Comparison of ENCODE assay signal across 9 cellular contexts in the genomic region with DNA sequence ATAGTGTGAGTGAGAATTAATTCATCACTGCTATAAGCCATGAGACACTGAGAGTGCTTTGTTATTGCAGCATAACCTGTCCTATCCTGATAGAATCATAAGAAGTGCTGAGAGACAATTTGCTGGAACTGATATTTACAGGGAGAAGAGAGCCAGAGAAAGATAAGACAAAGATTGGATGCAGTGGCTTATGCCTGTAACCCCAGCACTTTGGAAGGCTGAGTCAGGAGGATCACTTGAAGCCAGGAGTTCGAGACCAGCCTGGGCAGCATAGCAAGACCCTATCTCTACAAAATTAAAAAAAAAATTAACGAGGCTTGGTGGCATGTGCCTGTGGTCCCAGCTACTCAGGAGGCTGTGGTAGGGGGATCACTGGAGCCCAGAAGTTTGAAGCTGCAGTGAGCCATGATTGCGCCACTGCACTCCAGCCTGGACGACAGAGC. TPM values are rescaled to one million over a fixed set of nuclear protein-coding genes. Genes with fewer than 3 reads are reported as not detected.
DNase-seq lines count a peak whose midpoint lies in the region; ATAC-seq and TF ChIP-seq lines count a peak whose summit lies in the region.
"Had no signal": no experiment of that assay in that cellular context is flagged by ENCODE, and none has a peak within 500 bp of the region (broad histone marks: within the 10 kb centered on the region; RNA-seq: fewer than 3 reads in every experiment).

No MANE protein-coding gene starts in this region.

- peak overlapping the region; percentile 68 for H3K9ac ChIP-seq in Loucy (ENCODE audit: low read depth, low read length, poor library complexity, severe bottlenecking)
- no peak overlapping the region for H3K9ac ChIP-seq in neuronal stem cell (ENCODE audit: low read depth, low read length, poor library complexity)

- peak overlapping the region; percentile 68 to 91 (median 86) for H3K4me3 Mint-ChIP-seq in CD4-positive, CD25-positive, alpha-beta regulatory T cell
- H3K4me3 Mint-ChIP-seq in chondrocyte (ENCODE audit: unreplicated experiment): no peak overlapping the region

- H4K20me1 ChIP-seq in Loucy (ENCODE audit: insufficient read depth, low read length, poor library complexity, severe bottlenecking) (no peaks in the 10 kb centered on the region), osteoblast (ENCODE audit: insufficient read depth, low read length) (no peaks in the 10 kb centered on the region)

- no peak overlapping the region for H2AK5ac ChIP-seq in neuronal stem cell (ENCODE audit: low read depth, low read length)

- no peaks in the 10 kb centered on the region for H3K9me3 Mint-ChIP-seq in CD4-positive, CD25-positive, alpha-beta regulatory T cell
- H3K9me3 Mint-ChIP-seq in chondrocyte (ENCODE audit: low read depth): no peaks in the 10 kb centered on the region

- H3K27me3 ChIP-seq in CD4-positive, CD25-positive, alpha-beta regulatory T cell (ENCODE audit: control insufficient read depth, insufficient read depth, low read length): no peaks in the 10 kb centered on the region
- H3K27me3 ChIP-seq in Loucy (ENCODE audit: insufficient read depth, low read length, poor library complexity, severe bottlenecking) (no peaks in the 10 kb centered on the region), osteoblast (ENCODE audit: insufficient read depth, low read length) (peaks cover 3% of the 10 kb centered on the region), neuronal stem cell (ENCODE audit: control insufficient read depth in 3 of 3, insufficient read depth in 3 of 3, low read depth in 1 of 3, low read length in 3 of 3) (peaks cover 0 to 29% (median 0%) of the 10 kb centered on the region in 3 experiments)

- peaks cover 14% of the 10 kb centered on the region; the same call in 1 of the 2 replicates for H3F3A ChIP-seq in Loucy (ENCODE audit: low read depth)

- H2BK120ac ChIP-seq in neuronal stem cell (ENCODE audit: low read depth, low read length): no peak overlapping the region

- TF ChIP-seq CTCF in Loucy (conservative IDR thresholded peaks at IDR 0.05; ENCODE audit: low read length) (no peak), chondrocyte (IDR thresholded peaks at IDR 0.05) (no peak), osteoblast (IDR thresholded peaks at IDR 0.05; ENCODE audit: extremely low read depth, low read depth, low read length) (no peak)

- H2BK12ac ChIP-seq in neuronal stem cell (ENCODE audit: low read length): no peak overlapping the region

- no peak for DNase-seq in CD4-positive, CD25-positive, alpha-beta regulatory T cell
- DNase-seq in chondrocyte (ENCODE audit: low spot score) (no peak), osteoblast (ENCODE audit: insufficient read length, low spot score, missing footprints) (no peak), neuronal stem cell (ENCODE audit: low spot score) (no peak), midbrain (lab: John Stamatoyannopoulos, UW) (no peak), NCI-H1694 treated with DMSO at 0.1 percent for 48 hours (lab: John Stamatoyannopoulos, UW) (no peak)
- DNase-seq: mesendoderm had no signal

- H3K79me1 ChIP-seq in neuronal stem cell (ENCODE audit: low read depth, low read length): peaks cover 1% of the 10 kb centered on the region

- H3K79me2 ChIP-seq in Loucy (ENCODE audit: insufficient read depth, low read length): no peaks in the 10 kb centered on the region
- no peaks in the 10 kb centered on the region for H3K79me2 ChIP-seq in osteoblast (ENCODE audit: insufficient read depth, low read length)

- H3K23ac ChIP-seq in neuronal stem cell (ENCODE audit: low read depth, low read length, poor library complexity): no peak overlapping the region

- H3K9me2 ChIP-seq in Loucy (replicated peaks; ENCODE audit: low read depth, low read length): no peaks in the 10 kb centered on the region

- H3K4me1 Mint-ChIP-seq in CD4-positive, CD25-positive, alpha-beta regulatory T cell: peaks cover 18 to 75% (median 50%) of the 10 kb centered on the region in 4 donors
- H3K4me1 Mint-ChIP-seq in chondrocyte (ENCODE audit: low read depth): peaks cover 24% of the 10 kb centered on the region

- no peak overlapping the region for H3K14ac ChIP-seq in neuronal stem cell (ENCODE audit: low read length)

- H3K4me2 ChIP-seq in Loucy (ENCODE audit: low read depth, low read length, poor library complexity, severe bottlenecking) (peak overlapping the region; percentile 83), osteoblast (ENCODE audit: insufficient read depth, low read length) (peak overlapping the region; percentile 86), neuronal stem cell (ENCODE audit: insufficient read depth, low read length, poor library complexity, severe bottlenecking) (no peak overlapping the region)

- no peak for ATAC-seq in CD4-positive, CD25-positive, alpha-beta regulatory T cell (ENCODE audit: low read depth in 2 of 2)
- no peak for ATAC-seq in HG02973 (IDR thresholded peaks at IDR 0.05; ENCODE audit: unreplicated experiment)

- H2BK15ac ChIP-seq in neuronal stem cell (ENCODE audit: low read length): no peak overlapping the region

- H3K4me3 ChIP-seq in CD4-positive, CD25-positive, alpha-beta regulatory T cell (ENCODE audit: low read depth, low read length): peak overlapping the region; percentile 81
- H3K4me3 ChIP-seq in Loucy (ENCODE audit: low read length, poor library complexity, severe bottlenecking) (peak overlapping the region; percentile 62), osteoblast (ENCODE audit: insufficient read depth, low read length) (no peak overlapping the region), neuronal stem cell (ENCODE audit: low read length in 2 of 2) (no peak overlapping the region)

- H4K91ac ChIP-seq in neuronal stem cell (ENCODE audit: low read depth, low read length, poor library complexity): no peak overlapping the region

- no peak overlapping the region for H3K18ac ChIP-seq in neuronal stem cell (ENCODE audit: low read length)

- peak overlapping the region; percentile 78 for H3K27ac ChIP-seq in CD4-positive, CD25-positive, alpha-beta regulatory T cell (ENCODE audit: insufficient read depth, low read length, poor library complexity, severe bottlenecking)
- H3K27ac ChIP-seq in osteoblast (ENCODE audit: low read depth, low read length) (no peak overlapping the region), neuronal stem cell (replicated peaks; ENCODE audit: low read length) (no peak overlapping the region)

- H3K4ac ChIP-seq in neuronal stem cell (ENCODE audit: low read length): no peak overlapping the region

- H3K27me3 Mint-ChIP-seq in CD4-positive, CD25-positive, alpha-beta regulatory T cell: no peaks in the 10 kb centered on the region
- H3K27me3 Mint-ChIP-seq in chondrocyte (ENCODE audit: low read depth): peaks cover 17% of the 10 kb centered on the region

- no peak overlapping the region for H4K8ac ChIP-seq in neuronal stem cell (ENCODE audit: low read depth, low read length)

- peaks cover 47% of the 10 kb centered on the region for H3K4me1 ChIP-seq in CD4-positive, CD25-positive, alpha-beta regulatory T cell (ENCODE audit: control insufficient read depth, insufficient read depth, low read length, poor library complexity, severe bottlenecking)
- peaks cover 58% of the 10 kb centered on the region for H3K4me1 ChIP-seq in Loucy (ENCODE audit: insufficient read depth, low read length, poor library complexity, severe bottlenecking)
- peaks cover 19% of the 10 kb centered on the region for H3K4me1 ChIP-seq in osteoblast (ENCODE audit: insufficient read depth, low read length)
- H3K4me1 ChIP-seq in neuronal stem cell (ENCODE audit: control insufficient read depth in 2 of 2, insufficient read depth in 1 of 2, low read depth in 1 of 2, low read length in 2 of 2): peaks cover 4 to 7% of the 10 kb centered on the region in 2 donors

- no peaks in the 10 kb centered on the region for H3K9me3 ChIP-seq in CD4-positive, CD25-positive, alpha-beta regulatory T cell (ENCODE audit: control insufficient read depth in 2 of 2, low read length in 2 of 2)
- H3K9me3 ChIP-seq in Loucy (ENCODE audit: insufficient read depth, low read depth, low read length) (no peaks in the 10 kb centered on the region), osteoblast (ENCODE audit: low read depth, low read length) (no peaks in the 10 kb centered on the region), neuronal stem cell (replicated peaks in 1 of 2; ENCODE audit: control insufficient read depth in 2 of 2, insufficient read depth in 1 of 2, low read depth in 1 of 2, low read length in 2 of 2) (peaks cover 0 to 1% of the 10 kb centered on the region in 2 donors)

- 0 out of 2 replicates have a peak overlapping the region, but pooled peaks have one; percentile 47 for H2AFZ ChIP-seq in Loucy (ENCODE audit: low read length)
- peak overlapping the region; percentile 96 for H2AFZ ChIP-seq in osteoblast (ENCODE audit: low read length)
- no peak overlapping the region for H2AFZ ChIP-seq in neuronal stem cell (ENCODE audit: low read length)

- no peaks in the 10 kb centered on the region for H3K36me3 ChIP-seq in CD4-positive, CD25-positive, alpha-beta regulatory T cell (ENCODE audit: control insufficient read depth, insufficient read depth, low read length)
- no peaks in the 10 kb centered on the region for H3K36me3 ChIP-seq in Loucy (ENCODE audit: insufficient read depth, low read length)
- H3K36me3 ChIP-seq in osteoblast (ENCODE audit: insufficient read depth, low read length): no peaks in the 10 kb centered on the region
- no peaks in the 10 kb centered on the region for H3K36me3 ChIP-seq in neuronal stem cell (replicated peaks in 1 of 2; ENCODE audit: control insufficient read depth in 2 of 2, insufficient read depth in 2 of 2, low read length in 2 of 2)

- no peaks in the 10 kb centered on the region for H3K36me3 Mint-ChIP-seq in CD4-positive, CD25-positive, alpha-beta regulatory T cell
- H3K36me3 Mint-ChIP-seq in chondrocyte (ENCODE audit: low read depth): no peaks in the 10 kb centered on the region

- no peak overlapping the region for H2BK5ac ChIP-seq in neuronal stem cell (ENCODE audit: low read length)

- WGBS in neuronal stem cell (ENCODE audit: extremely low coverage in 2 of 2, insufficient read length in 2 of 2, insufficient replicate concordance in 1 of 2), 2 donors: no CpG with 5 or more reads among the region's 4 CpGs

- H3K27ac Mint-ChIP-seq in CD4-positive, CD25-positive, alpha-beta regulatory T cell: peak overlapping the region; percentile 71 to 92 (median 91)
- H3K27ac Mint-ChIP-seq in chondrocyte (ENCODE audit: unreplicated experiment): peak overlapping the region; percentile 79

RNA-seq across cellular contexts. Expression of gene P2RX7, which starts 3.0 kb away (rescaled TPM):
- 23.5 TPM for total RNA-seq in CD4-positive, CD25-positive, alpha-beta regulatory T cell
- polyA plus RNA-seq in CD4-positive, CD25-positive, alpha-beta regulatory T cell: 1 to 10 TPM; 3.4 to 7.5 (median 5.7) TPM
- total RNA-seq in chondrocyte (0.39 to 1.00 TPM (median 0.47 TPM) in 3 replicates), osteoblast (3.8 and 4.0 TPM in 2 replicates)
- polyA plus RNA-seq in neuronal stem cell (2013, experiment 1 of 2): 0.20 TPM
- 0.37 TPM for polyA plus RNA-seq in neuronal stem cell (2013, experiment 2 of 2)

Comparison
In these comparisons a context has a peak if more than half of its experiments do, and no peak if none do; other contexts are left out.
1. H3K4me3 ChIP-seq: peak in CD4-positive, CD25-positive, alpha-beta regulatory T cell (single experiment) and Loucy (single experiment); none in osteoblast (single experiment) and neuronal stem cell (0 of 2).